9 cellular contexts compared by ENCODE assay signal in the genomic region with DNA sequence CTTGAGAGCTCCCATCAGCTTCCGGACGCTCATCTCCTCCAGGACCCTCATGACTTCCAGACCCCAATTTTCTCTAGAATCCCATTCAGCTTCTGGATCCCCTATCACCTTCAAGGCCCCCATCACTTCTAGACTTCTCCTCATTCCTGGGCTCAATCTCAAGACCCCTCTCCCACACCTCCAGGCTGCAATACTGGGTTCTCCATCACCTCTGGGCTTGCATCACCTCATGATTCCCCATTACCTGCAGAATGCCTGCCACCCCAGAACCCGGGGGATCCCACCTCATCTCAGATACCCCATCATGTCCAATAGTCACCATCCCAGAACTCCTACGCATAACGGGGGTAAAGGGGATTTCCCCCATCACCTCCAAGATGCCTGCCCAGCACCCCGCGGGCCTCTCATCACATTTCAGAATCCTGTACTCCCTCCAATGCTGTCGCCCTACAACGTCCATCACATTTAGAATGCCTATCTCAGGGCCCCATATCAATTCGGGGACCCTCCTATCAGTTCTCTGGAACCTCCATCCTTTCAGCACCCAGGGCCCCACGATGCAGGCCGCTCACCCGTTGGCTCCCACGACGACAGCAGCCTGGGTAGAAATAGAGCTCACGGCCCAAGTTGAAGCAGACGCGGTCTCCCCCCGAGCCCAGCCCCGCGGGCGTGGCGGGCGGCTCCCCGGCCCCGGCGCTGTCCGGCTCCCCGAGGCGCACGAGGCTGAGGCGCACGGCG. TPM values are rescaled to one million over a fixed set of nuclear protein-coding genes. Genes with fewer than 3 reads are reported as not detected.
A peak's percentile ranks its signal among the peaks of the same experiment; 100 is the strongest.
DNase-seq lines count a peak whose midpoint lies in the region; ATAC-seq and TF ChIP-seq lines count a peak whose summit lies in the region.
"Had no signal": no experiment of that assay in that cellular context is flagged by ENCODE, and none has a peak within 500 bp of the region (broad histone marks: within the 10 kb centered on the region; RNA-seq: fewer than 3 reads in every experiment).

No MANE protein-coding gene starts in this region.

- peak overlapping the region; percentile 88 for H3K27ac ChIP-seq in VCaP
- peak overlapping the region; percentile 30 for H3K27ac ChIP-seq in skeletal muscle tissue (ENCODE audit: low read depth, low read length)

- TF ChIP-seq CTCF in AG09309 (IDR thresholded peaks at IDR 0.05; ENCODE audit: control insufficient read depth, insufficient read depth, low read depth, low read length, missing control alignments) (no peak), VCaP (conservative IDR thresholded peaks at IDR 0.05) (no peak), fibroblast of villous mesenchyme (IDR thresholded peaks at IDR 0.05; ENCODE audit: insufficient read depth, low read depth, low read length) (no peak)

- DNase-seq in AG09309 (ENCODE audit: low read depth) (no peak), fibroblast of villous mesenchyme (ENCODE audit: low read depth) (no peak), DMS79 (lab: John Stamatoyannopoulos, UW) (no peak)
- DNase-seq in central memory CD4-positive, alpha-beta T cell = no peak

- H3K9me3 ChIP-seq in skeletal muscle tissue (ENCODE audit: control insufficient read depth in 3 of 3, low read length in 3 of 3) = no peaks in the 10 kb centered on the region

- no peaks in the 10 kb centered on the region for H3K27me3 ChIP-seq in skeletal muscle tissue (ENCODE audit: control insufficient read depth in 3 of 3, insufficient read depth in 3 of 3, low read length in 3 of 3)

- peak overlapping the region; percentile 76 to 80 (median 76) for H3K9ac ChIP-seq in skeletal muscle tissue (ENCODE audit: low read depth in 1 of 3, low read length in 3 of 3)

- peaks cover 10 to 13% (median 13%) of the 10 kb centered on the region in 3 donors for H3K36me3 ChIP-seq in skeletal muscle tissue (ENCODE audit: control insufficient read depth in 3 of 3, insufficient read depth in 3 of 3, low read length in 3 of 3)

- peak; percentile 17 for ATAC-seq in GM21390 (IDR thresholded peaks at IDR 0.05; ENCODE audit: unreplicated experiment)
- no peak for ATAC-seq in GM19463 (IDR thresholded peaks at IDR 0.05; ENCODE audit: unreplicated experiment)

- peaks cover 34 to 42% (median 36%) of the 10 kb centered on the region in 3 donors for H3K4me1 ChIP-seq in skeletal muscle tissue (ENCODE audit: control insufficient read depth in 3 of 3, insufficient read depth in 3 of 3, low read length in 3 of 3)

- H3K4me3 ChIP-seq in AG09309 (ENCODE audit: control insufficient read depth, low read depth, low read length) = peak overlapping the region; percentile 80
- H3K4me3 ChIP-seq in fibroblast of villous mesenchyme (ENCODE audit: low read depth, low read length) = peak overlapping the region; percentile 92
- peak overlapping the region; percentile 76 to 77 (median 77) for H3K4me3 ChIP-seq in skeletal muscle tissue (ENCODE audit: low read length in 3 of 3)

RNA-seq across cellular contexts. Expression of a gene that starts 0.7 kb away (rescaled TPM):
- total RNA-seq in fibroblast of villous mesenchyme (53.5 and 54.8 TPM in 2 replicates), skeletal muscle tissue (20.4 TPM)

RNA-seq across cellular contexts. Expression of a gene that starts 9.6 kb away (rescaled TPM):
- total RNA-seq in fibroblast of villous mesenchyme (46.4 and 53.1 TPM in 2 replicates), skeletal muscle tissue (160 TPM)

RNA-seq across cellular contexts. Expression of a gene that starts 22.9 kb away (rescaled TPM):
- total RNA-seq in fibroblast of villous mesenchyme (8.4 and 8.6 TPM in 2 replicates), skeletal muscle tissue (8.4 TPM)

RNA-seq across cellular contexts. Expression of a gene that starts 23.2 kb away (rescaled TPM):
- total RNA-seq in fibroblast of villous mesenchyme = under 0.01 and 0.32 TPM in 2 replicates
- total RNA-seq in skeletal muscle tissue = not detected

RNA-seq across cellular contexts. Expression of a gene that starts 58.7 kb away (rescaled TPM):
- total RNA-seq in fibroblast of villous mesenchyme (not detected in 2 replicates), skeletal muscle tissue (not detected)
- total RNA-seq: renal cortical epithelial cell had no signal
